In genomic region chr2:127124426-127124825, GRCh38 we compare ENCODE assay signal across 19 cellular contexts. TPM values are rescaled to one million over a fixed set of nuclear protein-coding genes. Genes with fewer than 3 reads are reported as not detected.
DNase-seq lines count a peak whose midpoint lies in the region; ATAC-seq, FAIRE-seq and TF ChIP-seq lines count a peak whose summit lies in the region.
"Had no signal": no experiment of that assay in that cellular context is flagged by ENCODE, and none has a peak within 500 bp of the region (broad histone marks: within the 10 kb centered on the region; RNA-seq: fewer than 3 reads in every experiment).

No MANE protein-coding gene starts in this region.

- H3K23ac ChIP-seq in mesenchymal stem cell (ENCODE audit: low read length in 2 of 2), result no peak overlapping the region

- H3K4me2 ChIP-seq in mesenchymal stem cell (ENCODE audit: low read length, poor library complexity, severe bottlenecking), result no peak overlapping the region
- H3K4me2 ChIP-seq: BLaER1 treated with 17β-estradiol and CSF1 and Interleukin-3, amounts not matched to agents 10 nM and 100 nM; GM23338 had no signal

- no peak overlapping the region for H2BK120ac ChIP-seq in mesenchymal stem cell (ENCODE audit: low read depth, low read length)

- no peak for TF ChIP-seq POLR2A in H54 (IDR thresholded peaks at IDR 0.05; ENCODE audit: low read depth, low read length)

- H3K9ac ChIP-seq in mesenchymal stem cell (ENCODE audit: low read length), result no peak overlapping the region
- H3K9ac ChIP-seq: BLaER1 treated with 17β-estradiol and CSF1 and Interleukin-3, amounts not matched to agents 10 nM and 100 nM had no signal

- H4K91ac ChIP-seq in mesenchymal stem cell (ENCODE audit: low read length), result no peak overlapping the region

- no peak for FAIRE-seq in H54 (lab: Jason Lieb, UNC)
- FAIRE-seq: D721Med, G401.6, GM12891, GM19239 had no signal

- no peaks in the 10 kb centered on the region for H3K27me3 ChIP-seq in mesenchymal stem cell (ENCODE audit: control insufficient read depth in 1 of 2, insufficient read depth in 1 of 2, low read length in 2 of 2)
- H3K27me3 ChIP-seq: BLaER1 treated with 17β-estradiol and CSF1 and Interleukin-3, amounts not matched to agents 10 nM and 100 nM had no signal

- no peaks in the 10 kb centered on the region for H3K36me3 ChIP-seq in mesenchymal stem cell (ENCODE audit: control insufficient read depth in 1 of 2, insufficient read depth in 2 of 2, low read depth in 1 of 2, low read length in 2 of 2)

- H3K4ac ChIP-seq in mesenchymal stem cell (ENCODE audit: low read depth in 1 of 2, low read length in 2 of 2), result no peak overlapping the region

- no peak overlapping the region for H2AFZ ChIP-seq in mesenchymal stem cell (ENCODE audit: low read depth, low read length)
- H2AFZ ChIP-seq: GM23338 had no signal

- no peak overlapping the region for H2BK12ac ChIP-seq in mesenchymal stem cell (ENCODE audit: low read length in 2 of 2)

- DNase-seq in activated CD8-positive, alpha-beta memory T cell treated with anti-CD3 and anti-CD28 coated beads, Interleukin-2, amount 50 U/mL, for 48 hours, result peak; percentile 28
- DNase-seq in activated CD8-positive, alpha-beta memory T cell treated with anti-CD3 and anti-CD28 coated beads, Interleukin-2, amount 50 U/mL, for 4 hours, result no peak
- peak; percentile 68 for DNase-seq in glomerular visceral epithelial cell (ENCODE audit: extremely low spot score)
- no peak for DNase-seq in mesenchymal stem cell
- DNase-seq in H54 (ENCODE audit: insufficient read length, low spot score), result no peak
- DNase-seq: 8988T, H7, HFFc6 had no signal

- H3K18ac ChIP-seq in mesenchymal stem cell (ENCODE audit: low read depth in 1 of 2, low read length in 2 of 2), result no peak overlapping the region

- no peaks in the 10 kb centered on the region for H3K9me3 ChIP-seq in mesenchymal stem cell (ENCODE audit: control insufficient read depth, low read length)

- H3K14ac ChIP-seq in mesenchymal stem cell (ENCODE audit: low read length in 2 of 2), result no peak overlapping the region

- H2AK5ac ChIP-seq in mesenchymal stem cell (ENCODE audit: low read length, severe bottlenecking), result no peak overlapping the region

- no peak overlapping the region for H2BK15ac ChIP-seq in mesenchymal stem cell (ENCODE audit: low read depth, poor library complexity, severe bottlenecking)

- no peaks in the 10 kb centered on the region for H3K79me1 ChIP-seq in mesenchymal stem cell (replicated peaks; ENCODE audit: low read length, poor library complexity, severe bottlenecking)

- ATAC-seq in HG02981 (IDR thresholded peaks at IDR 0.05; ENCODE audit: unreplicated experiment) (no peak), HG03025 (IDR thresholded peaks at IDR 0.05; ENCODE audit: low FRiP score, unreplicated experiment) (no peak)
- ATAC-seq: CD8-positive, alpha-beta T cell; GM23338; HCT116 had no signal

- H3K4me1 ChIP-seq in mesenchymal stem cell (ENCODE audit: control insufficient read depth, insufficient read depth, low read depth, low read length), result peaks cover 8% of the 10 kb centered on the region

- no peak overlapping the region for H3K4me3 ChIP-seq in mesenchymal stem cell (ENCODE audit: insufficient read depth in 1 of 2, low read depth in 1 of 2, low read length in 2 of 2)
- H3K4me3 ChIP-seq: BLaER1 treated with 17β-estradiol and CSF1 and Interleukin-3, amounts not matched to agents 10 nM and 100 nM; GM23338 had no signal

- no peak overlapping the region for H2BK5ac ChIP-seq in mesenchymal stem cell (ENCODE audit: low read depth, low read length, poor library complexity, severe bottlenecking)

- H4K8ac ChIP-seq in mesenchymal stem cell (ENCODE audit: low read length), result no peak overlapping the region

- 94% methylated on average over 8 of the region's 8 CpGs for WGBS in mesenchymal stem cell

- peak overlapping the region; percentile 61 for H3K27ac ChIP-seq in mesenchymal stem cell (ENCODE audit: low read length, poor library complexity, severe bottlenecking)
- H3K27ac ChIP-seq: BLaER1 treated with 17β-estradiol and CSF1 and Interleukin-3, amounts not matched to agents 10 nM and 100 nM; HL-60 had no signal

RNA-seq across cellular contexts. Expression of gene BIN1, which starts 17.5 kb away (rescaled TPM):
- 61.3 TPM for polyA plus RNA-seq in mesenchymal stem cell (2013, experiment 1 of 2)
- 58.6 TPM for polyA plus RNA-seq in mesenchymal stem cell (2013, experiment 2 of 2)

Comparison
In these comparisons a context has a peak if more than half of its experiments do, and no peak if none do; other contexts are left out.
1. DNase-seq: peak in activated CD8-positive, alpha-beta memory T cell treated with anti-CD3 and anti-CD28 coated beads, Interleukin-2, amount 50 U/mL, for 48 hours (single experiment) and glomerular visceral epithelial cell (single experiment); none in activated CD8-positive, alpha-beta memory T cell treated with anti-CD3 and anti-CD28 coated beads, Interleukin-2, amount 50 U/mL, for 4 hours (single experiment), mesenchymal stem cell (single experiment) and H54 (single experiment).